8 cellular contexts compared by ENCODE assay signal in the genomic region with DNA sequence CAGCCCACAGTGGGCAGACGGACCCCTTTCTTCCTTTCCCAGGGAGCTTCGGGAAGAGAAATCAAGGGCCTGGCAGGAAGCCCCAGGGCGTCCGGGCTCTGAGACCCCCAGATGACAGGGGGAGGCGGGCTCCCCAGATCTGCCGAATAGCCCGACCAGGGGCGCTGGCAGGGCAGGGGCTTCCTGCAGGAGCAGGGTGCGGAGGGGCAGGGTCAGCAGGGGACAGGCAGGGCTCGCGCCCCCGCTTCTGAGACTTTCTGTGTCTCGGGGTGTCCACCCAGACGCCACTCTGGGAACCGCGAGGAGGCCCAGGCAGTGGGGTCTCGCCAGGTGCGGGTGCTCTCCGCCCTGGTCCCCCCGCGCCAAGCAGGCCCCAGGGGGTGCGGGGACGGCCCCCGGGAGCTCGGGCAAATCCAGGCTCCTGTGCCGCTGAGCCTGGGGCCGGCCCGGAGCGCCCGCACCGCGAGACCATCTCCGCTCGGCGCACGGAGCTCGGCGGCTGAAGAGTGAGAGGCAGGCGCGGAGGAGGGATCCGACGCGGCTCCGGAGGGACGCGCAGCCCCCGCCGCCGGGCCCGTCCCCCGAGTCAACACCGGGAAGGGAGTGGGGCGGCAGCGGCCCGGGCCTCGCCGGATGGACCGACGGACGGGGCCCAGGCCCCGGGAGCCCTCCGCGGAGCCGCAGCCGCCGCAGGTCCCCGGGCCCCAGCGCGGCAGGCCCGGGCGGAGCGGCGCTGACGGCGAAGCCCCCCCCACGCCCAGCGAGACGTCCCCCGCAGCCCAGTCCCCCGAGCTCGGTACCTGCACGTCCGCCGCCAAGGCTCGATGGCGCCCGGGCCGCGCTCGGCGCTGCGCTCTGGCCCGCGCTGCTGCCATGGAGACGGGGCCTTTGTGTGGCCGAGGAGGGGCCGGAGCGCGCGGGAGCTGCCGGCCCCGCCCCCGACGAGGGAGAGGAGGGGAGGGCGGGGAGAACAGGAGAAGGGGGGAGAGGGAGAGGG. TPM values are rescaled to one million over a fixed set of nuclear protein-coding genes. Genes with fewer than 3 reads are reported as not detected.
DNase-seq lines count a peak whose midpoint lies in the region; ATAC-seq and TF ChIP-seq lines count a peak whose summit lies in the region.

A gene with protein sequence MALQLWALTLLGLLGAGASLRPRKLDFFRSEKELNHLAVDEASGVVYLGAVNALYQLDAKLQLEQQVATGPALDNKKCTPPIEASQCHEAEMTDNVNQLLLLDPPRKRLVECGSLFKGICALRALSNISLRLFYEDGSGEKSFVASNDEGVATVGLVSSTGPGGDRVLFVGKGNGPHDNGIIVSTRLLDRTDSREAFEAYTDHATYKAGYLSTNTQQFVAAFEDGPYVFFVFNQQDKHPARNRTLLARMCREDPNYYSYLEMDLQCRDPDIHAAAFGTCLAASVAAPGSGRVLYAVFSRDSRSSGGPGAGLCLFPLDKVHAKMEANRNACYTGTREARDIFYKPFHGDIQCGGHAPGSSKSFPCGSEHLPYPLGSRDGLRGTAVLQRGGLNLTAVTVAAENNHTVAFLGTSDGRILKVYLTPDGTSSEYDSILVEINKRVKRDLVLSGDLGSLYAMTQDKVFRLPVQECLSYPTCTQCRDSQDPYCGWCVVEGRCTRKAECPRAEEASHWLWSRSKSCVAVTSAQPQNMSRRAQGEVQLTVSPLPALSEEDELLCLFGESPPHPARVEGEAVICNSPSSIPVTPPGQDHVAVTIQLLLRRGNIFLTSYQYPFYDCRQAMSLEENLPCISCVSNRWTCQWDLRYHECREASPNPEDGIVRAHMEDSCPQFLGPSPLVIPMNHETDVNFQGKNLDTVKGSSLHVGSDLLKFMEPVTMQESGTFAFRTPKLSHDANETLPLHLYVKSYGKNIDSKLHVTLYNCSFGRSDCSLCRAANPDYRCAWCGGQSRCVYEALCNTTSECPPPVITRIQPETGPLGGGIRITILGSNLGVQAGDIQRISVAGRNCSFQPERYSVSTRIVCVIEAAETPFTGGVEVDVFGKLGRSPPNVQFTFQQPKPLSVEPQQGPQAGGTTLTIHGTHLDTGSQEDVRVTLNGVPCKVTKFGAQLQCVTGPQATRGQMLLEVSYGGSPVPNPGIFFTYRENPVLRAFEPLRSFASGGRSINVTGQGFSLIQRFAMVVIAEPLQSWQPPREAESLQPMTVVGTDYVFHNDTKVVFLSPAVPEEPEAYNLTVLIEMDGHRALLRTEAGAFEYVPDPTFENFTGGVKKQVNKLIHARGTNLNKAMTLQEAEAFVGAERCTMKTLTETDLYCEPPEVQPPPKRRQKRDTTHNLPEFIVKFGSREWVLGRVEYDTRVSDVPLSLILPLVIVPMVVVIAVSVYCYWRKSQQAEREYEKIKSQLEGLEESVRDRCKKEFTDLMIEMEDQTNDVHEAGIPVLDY (N-terminal part only) (minus strand): TSS at position 894 of the 997 bp plus-strand sequence. CDS start 17,062 bp downstream, outside the sequence.

- H3K27ac ChIP-seq in esophagus (ENCODE audit: low read depth in 2 of 2, low read length in 1 of 2) (peak within 1 kb of the TSS; percentile 92 to 98), tibial artery (peak within 1 kb of the TSS; percentile 92 to 95)

- H3K9me3 Mint-ChIP-seq in WTC11 (no peaks in the 10 kb centered on the region), mesothelial cell of epicardium (no peaks in the 10 kb centered on the region)

- peaks cover 29% of the 10 kb centered on the region for H3K4me1 Mint-ChIP-seq in WTC11
- H3K4me1 Mint-ChIP-seq in mesothelial cell of epicardium: peaks cover 47% of the 10 kb centered on the region

- H3K36me3 Mint-ChIP-seq in WTC11: no peaks in the 10 kb centered on the region
- no peaks in the 10 kb centered on the region for H3K36me3 Mint-ChIP-seq in mesothelial cell of epicardium

- in situ Hi-C loops in Caki2 (cut with HindIII; ENCODE audit: low pct_unique_long_range_greater_than_20kb, low sequenced_read_pairs): no loop called here

- ATAC-seq in WTC11: peak; percentile 31
- no peak for ATAC-seq in GM21381 (IDR thresholded peaks at IDR 0.05; ENCODE audit: unreplicated experiment)

- H3K27me3 ChIP-seq in H7 (ENCODE audit: control insufficient read depth, insufficient read depth, low read length): peaks cover 6% of the 10 kb centered on the region; the same call in 1 of the 2 replicates
- H3K27me3 ChIP-seq in esophagus (ENCODE audit: control insufficient read depth in 1 of 2, insufficient read depth in 2 of 2, low read length in 2 of 2): no peaks in the 10 kb centered on the region
- no peaks in the 10 kb centered on the region for H3K27me3 ChIP-seq in tibial artery

- H3K4me3 Mint-ChIP-seq in WTC11 (peak within 1 kb of the TSS; percentile 35), mesothelial cell of epicardium (peak within 1 kb of the TSS; percentile 90)

- 1% methylated on average over 84 to 100 of the region's 105 CpGs for WGBS in esophagus, 2 donors

- H3K4me3 ChIP-seq in H7 (ENCODE audit: insufficient read depth, low read depth, low read length) (peak within 1 kb of the TSS; percentile 68), esophagus (ENCODE audit: low read depth in 1 of 2, low read length in 2 of 2) (peak within 1 kb of the TSS; percentile 92 to 96), tibial artery (peak within 1 kb of the TSS; percentile 72 to 86)

- no peaks in the 10 kb centered on the region for H3K9me3 ChIP-seq in esophagus (ENCODE audit: control insufficient read depth in 2 of 2, insufficient read depth in 1 of 2, low read depth in 1 of 2, low read length in 1 of 2)
- H3K9me3 ChIP-seq in tibial artery: no peaks in the 10 kb centered on the region

- intact Hi-C loops in tibial artery (cut with DNase I; ENCODE audit: low total_unique reads): loop anchor here (2.0 to 10.0 kb wide), 2 partner anchors 14 to 342 kb away; partner anchors contain the start of gene PIM3

- CTCF ChIA-PET in WTC11 (lab: Charles Lee): interaction anchor here (0.9 to 2.2 kb wide), 10 partner anchors 9 to 219 kb away, joined by 3 to 9 read pairs (median 5); partner anchors contain the start of gene SCO2

- H3K27ac Mint-ChIP-seq in WTC11 (no peak within 1 kb of the TSS), mesothelial cell of epicardium (peak within 1 kb of the TSS; percentile 96)

- TF ChIP-seq CTCF in WTC11 (IDR thresholded peaks at IDR 0.05) (no peak), mesothelial cell of epicardium (IDR thresholded peaks at IDR 0.05; ENCODE audit: unreplicated experiment) (no peak), tibial artery (IDR thresholded peaks at IDR 0.05) (no peak)

- H3K27me3 Mint-ChIP-seq in WTC11 (ENCODE audit: low read depth): peaks cover 6% of the 10 kb centered on the region; the same call in 1 of the 2 replicates
- H3K27me3 Mint-ChIP-seq in mesothelial cell of epicardium (ENCODE audit: low read depth): no peaks in the 10 kb centered on the region

- H3K4me1 ChIP-seq in esophagus (ENCODE audit: control insufficient read depth in 2 of 2, insufficient read depth in 2 of 2, low read length in 1 of 2): peaks cover 23 to 37% of the 10 kb centered on the region in 2 donors
- H3K4me1 ChIP-seq in tibial artery: peaks cover 19 to 61% (median 59%) of the 10 kb centered on the region in 4 donors

- peak; percentile 89 for DNase-seq in Caki2 (ENCODE audit: low read depth)
- DNase-seq in H7: peak; percentile 98
- DNase-seq in NCI-H2227 treated with DMSO at 0.1 percent for 48 hours (lab: John Stamatoyannopoulos, UW): peak; percentile 11
- DNase-seq in WTC11 (ENCODE audit: low spot score): peak; percentile 73
- peak; percentile 74 to 76 for DNase-seq in mesothelial cell of epicardium (ENCODE audit: low spot score in 2 of 2, unreplicated experiment in 2 of 2)
- peak; percentile 82 to 91 for DNase-seq in tibial artery

- POLR2A ChIA-PET in WTC11 (lab: Charles Lee): interaction anchor here (1.0 to 2.2 kb wide), 4 partner anchors 14 to 385 kb away, joined by 3 to 10 read pairs (median 3); no protein-coding TSS in a partner anchor

- H3K36me3 ChIP-seq in H7 (replicated peaks; ENCODE audit: control insufficient read depth, insufficient read depth, low read length): no peaks in the 10 kb centered on the region
- peaks cover 0 to 12% of the 10 kb centered on the region in 2 donors for H3K36me3 ChIP-seq in esophagus (ENCODE audit: control insufficient read depth in 2 of 2, insufficient read depth in 2 of 2, low read length in 1 of 2)
- peaks cover 0 to 5% (median 0%) of the 10 kb centered on the region in 3 donors for H3K36me3 ChIP-seq in tibial artery

TF ChIP-seq in WTC11, 78 proteins besides CTCF, POLR2A, EP300 and RAD21 (continues in another document):
- peak; percentile 31; the same call in 1 of the 2 replicates for TF ChIP-seq HMGXB4 (CRISPR knock-in tag; IDR thresholded peaks at IDR 0.05)
- TF ChIP-seq ZNF671 (CRISPR knock-in tag; IDR thresholded peaks at IDR 0.05): no peak
- 0 out of 2 replicates have a peak, but pooled peaks have one; percentile 7 for TF ChIP-seq TP53 (CRISPR knock-in tag; IDR thresholded peaks at IDR 0.05)
- peak; percentile 36; the same call in 1 of the 2 replicates for TF ChIP-seq ZBTB21 (CRISPR knock-in tag; IDR thresholded peaks at IDR 0.05; ENCODE audit: borderline replicate concordance)
- TF ChIP-seq ZNF232 (CRISPR knock-in tag; IDR thresholded peaks at IDR 0.05): no peak
- TF ChIP-seq FOXJ3 (CRISPR knock-in tag; IDR thresholded peaks at IDR 0.05; ENCODE audit: borderline replicate concordance): no peak
- no peak for TF ChIP-seq TCF7 (CRISPR knock-in tag; IDR thresholded peaks at IDR 0.05; ENCODE audit: low read depth)
- TF ChIP-seq ZNF416 (CRISPR knock-in tag; IDR thresholded peaks at IDR 0.05): no peak

RNA-seq across cellular contexts. Expression of the gene that starts here (rescaled TPM):
- 300 and 353 TPM in 2 replicates for total RNA-seq in Caki2 (2014; rRNA removed; shearing (Covaris generic); ENCODE audit: low replicate concordance)
- 33.4 and 39.8 TPM in 2 replicates for total RNA-seq in H7 (2014; rRNA removed; shearing (Covaris generic))
- total RNA-seq in WTC11 (2021) (110 to 113 TPM (median 111 TPM) in 3 replicates), mesothelial cell of epicardium (467 to 493 TPM (median 468 TPM) in 3 replicates)
- polyA plus RNA-seq in esophagus: 100 to 1,000 TPM; 107 to 186 TPM

Comparison
In these comparisons a context has a peak if more than half of its experiments do, and no peak if none do; other contexts are left out.
1. DNase-seq: peak in every context shown above with its lines; median percentile 98 in H7; 89 in Caki2; 86 in tibial artery; 75 in mesothelial cell of epicardium; 73 in WTC11; 11 in NCI-H2227 treated with DMSO at 0.1 percent for 48 hours.